10 cellular contexts compared by ENCODE assay signal in genomic region chr12:47777741-47778558, GRCh38. TPM values are rescaled to one million over a fixed set of nuclear protein-coding genes. Genes with fewer than 3 reads are reported as not detected.
A peak's percentile ranks its signal among the peaks of the same experiment; 100 is the strongest.
DNase-seq lines count a peak whose midpoint lies in the region; ATAC-seq and TF ChIP-seq lines count a peak whose summit lies in the region.
"Had no signal": no experiment of that assay in that cellular context is flagged by ENCODE, and none has a peak within 500 bp of the region (broad histone marks: within the 10 kb centered on the region; RNA-seq: fewer than 3 reads in every experiment).

No MANE protein-coding gene starts in this region.

- no peak overlapping the region for H4K8ac ChIP-seq in mesendoderm (ENCODE audit: low read depth, low read length)

- 63% methylated on average over 5 of the region's 9 CpGs for WGBS in mammary epithelial cell (ENCODE audit: low coverage, missing lambda C conversion rate)
- no CpG with 5 or more reads among the region's 9 CpGs for WGBS in mesendoderm (ENCODE audit: extremely low coverage, insufficient coverage, low lambda C conversion rate)

- CTCF ChIA-PET in mammary epithelial cell (lab: Charles Lee; ENCODE audit: low non-redundant PET) = interaction anchor here (0.7 to 1.2 kb wide), 3 partner anchors 9 to 59 kb away, joined by 4 to 5 read pairs (median 5); no protein-coding TSS in a partner anchor

- H3K36me3 ChIP-seq in breast epithelium (no peaks in the 10 kb centered on the region), mammary epithelial cell (ENCODE audit: insufficient read depth, low read length) (no peaks in the 10 kb centered on the region), mesendoderm (ENCODE audit: control insufficient read depth, insufficient read depth, low read length) (peaks cover 2% of the 10 kb centered on the region)

- H3K23ac ChIP-seq in mesendoderm (ENCODE audit: low read length) = no peak overlapping the region

- H2AFZ ChIP-seq in mammary epithelial cell (ENCODE audit: low read depth, low read length) = no peak overlapping the region

- in situ Hi-C loops in mammary epithelial cell (cut with MboI; ENCODE audit: low sequenced_read_pairs in 2 of 2) = loop anchor here (5.0 kb wide), 2 partner anchors 36 to 59 kb away; no protein-coding TSS in a partner anchor

- no peak overlapping the region for H2AK5ac ChIP-seq in mesendoderm (ENCODE audit: low read length)

- H3K27ac ChIP-seq in breast epithelium (peak overlapping the region; percentile 81 to 96), mammary epithelial cell (ENCODE audit: insufficient read depth, low read depth, low read length) (no peak overlapping the region), mesendoderm (ENCODE audit: low read depth, low read length) (no peak overlapping the region)

- H3K4me1 Mint-ChIP-seq in activated T-helper 1 cell treated with anti-CD3 and anti-CD28 coated beads, Interleukin-12 subunit alpha, Interleukin-12 subunit beta, Interleukin-2, Interleukin-4 antibody, amounts not matched to agents 30 ng/mL and 10 ng/mL and 1 ng/mL, durations not matched to agents 14 hours and 24 hours and 36 hours (ENCODE audit: low read depth) = peaks cover 59% of the 10 kb centered on the region
- H3K4me1 Mint-ChIP-seq in type B pancreatic cell (ENCODE audit: unreplicated experiment) = peaks cover 12% of the 10 kb centered on the region
- peaks cover 30% of the 10 kb centered on the region for H3K4me1 Mint-ChIP-seq in activated T-cell treated with anti-CD3 and anti-CD28 coated beads, Interleukin-2, amount 50 U/mL, for 4 hours (ENCODE audit: low read depth)

- H3K9me3 ChIP-seq in breast epithelium = no peaks in the 10 kb centered on the region
- no peaks in the 10 kb centered on the region for H3K9me3 ChIP-seq in mammary epithelial cell (replicated peaks; ENCODE audit: insufficient read depth, low read length)

- H3K4me1 ChIP-seq in breast epithelium (peaks cover 22 to 45% of the 10 kb centered on the region in 2 donors), mammary epithelial cell (ENCODE audit: insufficient read depth, low read length) (peaks cover 58% of the 10 kb centered on the region), mesendoderm (ENCODE audit: control insufficient read depth, low read depth, low read length) (no peaks in the 10 kb centered on the region)

- TF ChIP-seq CTCF in breast epithelium (IDR thresholded peaks at IDR 0.05) = peak in 1 of 3 donors; percentile 6
- no peak for TF ChIP-seq CTCF in mammary epithelial cell (conservative IDR thresholded peaks at IDR 0.05 in 1 of 2, IDR thresholded peaks at IDR 0.05 in 1 of 2; ENCODE audit: extremely low read depth in 1 of 2, insufficient read depth in 1 of 2, low read depth in 1 of 2, low read length in 2 of 2)
- no peak for TF ChIP-seq CTCF in type B pancreatic cell (conservative IDR thresholded peaks at IDR 0.05)

- peak overlapping the region; percentile 45 for H3K27ac Mint-ChIP-seq in activated T-helper 1 cell treated with anti-CD3 and anti-CD28 coated beads, Interleukin-12 subunit alpha, Interleukin-12 subunit beta, Interleukin-2, Interleukin-4 antibody, amounts not matched to agents 30 ng/mL and 10 ng/mL and 1 ng/mL, durations not matched to agents 14 hours and 24 hours and 36 hours
- H3K27ac Mint-ChIP-seq in type B pancreatic cell = no peak overlapping the region

- TF ChIP-seq POLR2A in breast epithelium (IDR thresholded peaks at IDR 0.05) = no peak

- no peak overlapping the region for H3K4me3 ChIP-seq in breast epithelium
- no peak overlapping the region for H3K4me3 ChIP-seq in mammary epithelial cell (replicated peaks in 1 of 3; ENCODE audit: insufficient read depth in 1 of 3, low read depth in 2 of 3, low read length in 3 of 3)
- H3K4me3 ChIP-seq in mesendoderm (ENCODE audit: low read length) = no peak overlapping the region

- intact Hi-C loops in breast epithelium (cut with DNase I; ENCODE audit: low total_unique reads) (loop anchor here (10.0 kb wide), 1 partner anchor 53 kb away; the partner anchor contains the start of gene ENDOU), mammary epithelial cell (cut with micrococcal nuclease) (loop anchor here (2.0 to 10.0 kb wide), 3 partner anchors 19 to 387 kb away; partner anchors contain the start of gene RAPGEF3)
- intact Hi-C loops in activated T-helper 1 cell treated with anti-CD3 and anti-CD28 coated beads, Interleukin-12 subunit alpha, Interleukin-12 subunit beta, Interleukin-2, Interleukin-4 antibody, amounts not matched to agents 30 ng/mL and 10 ng/mL and 1 ng/mL, durations not matched to agents 14 hours and 24 hours and 36 hours (cut with micrococcal nuclease) = loop anchor here (2.0 kb wide), 1 partner anchor 29 kb away; no protein-coding TSS in a partner anchor

- H3K9me3 Mint-ChIP-seq in activated T-helper 1 cell treated with anti-CD3 and anti-CD28 coated beads, Interleukin-12 subunit alpha, Interleukin-12 subunit beta, Interleukin-2, Interleukin-4 antibody, amounts not matched to agents 30 ng/mL and 10 ng/mL and 1 ng/mL, durations not matched to agents 14 hours and 24 hours and 36 hours = no peaks in the 10 kb centered on the region
- no peaks in the 10 kb centered on the region for H3K9me3 Mint-ChIP-seq in type B pancreatic cell
- no peaks in the 10 kb centered on the region for H3K9me3 Mint-ChIP-seq in activated T-cell treated with anti-CD3 and anti-CD28 coated beads, Interleukin-2, amount 50 U/mL, for 4 hours
- H3K9me3 Mint-ChIP-seq: naive B cell had no signal

- no peak for ATAC-seq in GM18511 (IDR thresholded peaks at IDR 0.05; ENCODE audit: unreplicated experiment)
- no peak for ATAC-seq in activated T-cell treated with anti-CD3 and anti-CD28 coated beads, Interleukin-2, amount 50 U/mL, for 4 hours

- no peak overlapping the region for H3K4ac ChIP-seq in mesendoderm (ENCODE audit: low read depth, low read length)

- H3K36me3 Mint-ChIP-seq in activated T-helper 1 cell treated with anti-CD3 and anti-CD28 coated beads, Interleukin-12 subunit alpha, Interleukin-12 subunit beta, Interleukin-2, Interleukin-4 antibody, amounts not matched to agents 30 ng/mL and 10 ng/mL and 1 ng/mL, durations not matched to agents 14 hours and 24 hours and 36 hours (ENCODE audit: low read depth) = peaks cover 13% of the 10 kb centered on the region
- H3K36me3 Mint-ChIP-seq in type B pancreatic cell = no peaks in the 10 kb centered on the region
- peaks cover 2% of the 10 kb centered on the region for H3K36me3 Mint-ChIP-seq in activated T-cell treated with anti-CD3 and anti-CD28 coated beads, Interleukin-2, amount 50 U/mL, for 4 hours (ENCODE audit: insufficient read depth)
- H3K36me3 Mint-ChIP-seq: naive B cell had no signal

- no peak overlapping the region for H4K5ac ChIP-seq in mesendoderm (ENCODE audit: low read length)

- no peaks in the 10 kb centered on the region for H4K20me1 ChIP-seq in mammary epithelial cell (ENCODE audit: insufficient read depth, low read length)

- no peak overlapping the region for H2BK5ac ChIP-seq in mesendoderm (ENCODE audit: low read length)

- H3K79me1 ChIP-seq in mesendoderm (ENCODE audit: low read length) = no peaks in the 10 kb centered on the region

- no peaks in the 10 kb centered on the region for H3K27me3 Mint-ChIP-seq in activated T-helper 1 cell treated with anti-CD3 and anti-CD28 coated beads, Interleukin-12 subunit alpha, Interleukin-12 subunit beta, Interleukin-2, Interleukin-4 antibody, amounts not matched to agents 30 ng/mL and 10 ng/mL and 1 ng/mL, durations not matched to agents 14 hours and 24 hours and 36 hours (ENCODE audit: insufficient read depth)
- peaks cover 7% of the 10 kb centered on the region for H3K27me3 Mint-ChIP-seq in type B pancreatic cell
- H3K27me3 Mint-ChIP-seq in activated T-cell treated with anti-CD3 and anti-CD28 coated beads, Interleukin-2, amount 50 U/mL, for 4 hours (ENCODE audit: low read depth) = no peaks in the 10 kb centered on the region
- H3K27me3 Mint-ChIP-seq: naive B cell had no signal

- H3K79me2 ChIP-seq in mammary epithelial cell (ENCODE audit: insufficient read depth, low read length) (peaks cover 9% of the 10 kb centered on the region), mesendoderm (ENCODE audit: control insufficient read depth, insufficient read depth, low read length) (no peaks in the 10 kb centered on the region)

- DNase-seq in breast epithelium (ENCODE audit: low spot score in 2 of 2) (peak in 1 of 2 donors; percentile 64), mammary epithelial cell (no peak), mesendoderm (peak; percentile 55), type B pancreatic cell (ENCODE audit: extremely low spot score, unreplicated experiment) (no peak), hepatic stellate cell (ENCODE audit: low spot score) (no peak)
- no peak for DNase-seq in activated T-helper 1 cell treated with anti-CD3 and anti-CD28 coated beads, Interleukin-12 subunit alpha, Interleukin-12 subunit beta, Interleukin-2, Interleukin-4 antibody, amounts not matched to agents 30 ng/mL and 10 ng/mL and 1 ng/mL, durations not matched to agents 14 hours and 24 hours and 36 hours (ENCODE audit: low spot score)
- no peak for DNase-seq in activated T-cell treated with anti-CD3 and anti-CD28 coated beads, Interleukin-2, amount 50 U/mL, for 4 hours
- DNase-seq: naive B cell, NCI-H510A treated with DMSO at 0.1 percent for 48 hours had no signal

- dilution Hi-C loops in mammary epithelial cell (cut with HindIII; ENCODE audit: low sequenced_read_pairs) = loop anchor here (5.0 kb wide), 1 partner anchor 56 kb away; no protein-coding TSS in a partner anchor

- H3K9ac ChIP-seq in mammary epithelial cell (ENCODE audit: insufficient read depth, low read length) (no peak overlapping the region), mesendoderm (ENCODE audit: low read length) (no peak overlapping the region)

- H3K27me3 ChIP-seq in breast epithelium (no peaks in the 10 kb centered on the region), mammary epithelial cell (ENCODE audit: insufficient read depth, low read length) (no peaks in the 10 kb centered on the region), mesendoderm (ENCODE audit: insufficient read depth, low read length, poor library complexity) (no peaks in the 10 kb centered on the region)

- H3K18ac ChIP-seq in mesendoderm (ENCODE audit: low read length) = no peak overlapping the region

- BruUV-seq in mammary epithelial cell (replicated peaks; lab: Mats Ljungman, UMichigan) = no TSS peak

- no peak overlapping the region for H2BK120ac ChIP-seq in mesendoderm (ENCODE audit: low read depth, low read length)

- peak overlapping the region; percentile 27 for H3K4me3 Mint-ChIP-seq in activated T-helper 1 cell treated with anti-CD3 and anti-CD28 coated beads, Interleukin-12 subunit alpha, Interleukin-12 subunit beta, Interleukin-2, Interleukin-4 antibody, amounts not matched to agents 30 ng/mL and 10 ng/mL and 1 ng/mL, durations not matched to agents 14 hours and 24 hours and 36 hours
- peak overlapping the region; percentile 3 for H3K4me3 Mint-ChIP-seq in type B pancreatic cell
- no peak overlapping the region for H3K4me3 Mint-ChIP-seq in activated T-cell treated with anti-CD3 and anti-CD28 coated beads, Interleukin-2, amount 50 U/mL, for 4 hours

- H3K56ac ChIP-seq in mesendoderm (ENCODE audit: low read length) = no peak overlapping the region

- H3K4me2 ChIP-seq in mammary epithelial cell (ENCODE audit: insufficient read depth, low read depth, low read length) (no peak overlapping the region), mesendoderm (ENCODE audit: low read length) (no peak overlapping the region)

- no peak overlapping the region for H2BK15ac ChIP-seq in mesendoderm (replicated peaks; ENCODE audit: low read depth)

RNA-seq across cellular contexts. Expression of gene SLC48A1, which starts 4.9 kb away (rescaled TPM):
- 10 to 100 TPM; 27.5 to 51.5 (median 30.6) TPM for total RNA-seq in breast epithelium
- 10 to 100 TPM; 22.0 to 29.3 TPM for total RNA-seq in mammary epithelial cell
- 11.8 TPM for polyA plus RNA-seq in mammary epithelial cell
- polyA minus RNA-seq in mammary epithelial cell = 22.0 TPM
- 12.7 TPM in 2 replicates for total RNA-seq in activated T-helper 1 cell treated with anti-CD3 and anti-CD28 coated beads, Interleukin-12 subunit alpha, Interleukin-12 subunit beta, Interleukin-2, Interleukin-4 antibody, amounts not matched to agents 30 ng/mL and 10 ng/mL and 1 ng/mL, durations not matched to agents 14 hours and 24 hours and 36 hours
- 9.6 TPM for polyA plus RNA-seq in mesendoderm (2013, experiment 1 of 2)
- polyA plus RNA-seq in mesendoderm (2013, experiment 2 of 2) = 9.2 TPM
- total RNA-seq in type B pancreatic cell (ENCODE audit: low replicate concordance) = 19.7 and 37.4 TPM in 2 replicates
- total RNA-seq in activated T-cell treated with anti-CD3 and anti-CD28 coated beads, Interleukin-2, amount 50 U/mL, for 4 hours = 1 to 10 TPM; 4.0 to 5.2 (median 5.0) TPM

RNA-seq across cellular contexts. Expression of gene RAPGEF3, which starts 19.3 kb away (rescaled TPM):
- 10 to 100 TPM; 40.6 to 87.8 (median 60.3) TPM for total RNA-seq in breast epithelium
- total RNA-seq in mammary epithelial cell = 10 to 100 TPM in 1 of 2 donors, 1 to 10 TPM in 1; 9.7 to 41.0 TPM
- polyA plus RNA-seq in mammary epithelial cell = 6.2 TPM
- 10.0 TPM for polyA minus RNA-seq in mammary epithelial cell
- total RNA-seq in activated T-helper 1 cell treated with anti-CD3 and anti-CD28 coated beads, Interleukin-12 subunit alpha, Interleukin-12 subunit beta, Interleukin-2, Interleukin-4 antibody, amounts not matched to agents 30 ng/mL and 10 ng/mL and 1 ng/mL, durations not matched to agents 14 hours and 24 hours and 36 hours = 4.7 and 6.5 TPM in 2 replicates
- 7.8 TPM for polyA plus RNA-seq in mesendoderm (2013, experiment 1 of 2)
- 7.4 TPM for polyA plus RNA-seq in mesendoderm (2013, experiment 2 of 2)
- 3.7 and 4.9 TPM in 2 replicates for total RNA-seq in type B pancreatic cell (ENCODE audit: low replicate concordance)
- 1 to 10 TPM in 1 of 3 donors, under 1 TPM in 2; 0.55 to 1.3 (median 0.66) TPM for total RNA-seq in activated T-cell treated with anti-CD3 and anti-CD28 coated beads, Interleukin-2, amount 50 U/mL, for 4 hours

RNA-seq across cellular contexts. Expression of gene HDAC7, which starts 41.8 kb away (rescaled TPM):
- 10 to 100 TPM; 37.6 to 77.0 (median 44.9) TPM for total RNA-seq in breast epithelium
- 10 to 100 TPM; 17.7 to 72.1 TPM for total RNA-seq in mammary epithelial cell
- polyA plus RNA-seq in mammary epithelial cell = 30.5 TPM
- 96.1 TPM for polyA minus RNA-seq in mammary epithelial cell
- total RNA-seq in activated T-helper 1 cell treated with anti-CD3 and anti-CD28 coated beads, Interleukin-12 subunit alpha, Interleukin-12 subunit beta, Interleukin-2, Interleukin-4 antibody, amounts not matched to agents 30 ng/mL and 10 ng/mL and 1 ng/mL, durations not matched to agents 14 hours and 24 hours and 36 hours = 453 and 466 TPM in 2 replicates
- polyA plus RNA-seq in mesendoderm (2013, experiment 1 of 2) = 50.1 TPM
- polyA plus RNA-seq in mesendoderm (2013, experiment 2 of 2) = 51.3 TPM
- total RNA-seq in type B pancreatic cell (ENCODE audit: low replicate concordance) = 71.5 and 76.1 TPM in 2 replicates
- total RNA-seq in activated T-cell treated with anti-CD3 and anti-CD28 coated beads, Interleukin-2, amount 50 U/mL, for 4 hours = 100 to 1,000 TPM; 168 to 199 (median 199) TPM

RNA-seq across cellular contexts. Expression of gene ENDOU, which starts 52.7 kb away (rescaled TPM):
- total RNA-seq in breast epithelium = 1 to 10 TPM in 2 of 3 donors, under 1 TPM in 1; 0.98 to 1.4 (median 1.0) TPM
- not detected for total RNA-seq in mammary epithelial cell
- not detected for polyA plus RNA-seq in mammary epithelial cell
- polyA minus RNA-seq in mammary epithelial cell = not detected
- total RNA-seq in activated T-helper 1 cell treated with anti-CD3 and anti-CD28 coated beads, Interleukin-12 subunit alpha, Interleukin-12 subunit beta, Interleukin-2, Interleukin-4 antibody, amounts not matched to agents 30 ng/mL and 10 ng/mL and 1 ng/mL, durations not matched to agents 14 hours and 24 hours and 36 hours = not detected in 2 replicates
- polyA plus RNA-seq in mesendoderm (2013, experiment 1 of 2) = 0.04 TPM
- polyA plus RNA-seq in mesendoderm (2013, experiment 2 of 2) = 0.03 TPM
- total RNA-seq in type B pancreatic cell (ENCODE audit: low replicate concordance) = 3.7 and 18.9 TPM in 2 replicates
- total RNA-seq in activated T-cell treated with anti-CD3 and anti-CD28 coated beads, Interleukin-2, amount 50 U/mL, for 4 hours = under 1 TPM in 1 of 3 donors, not detected in 2; 0.14 TPM

Comparison
In these comparisons a context has a peak if more than half of its experiments do, and no peak if none do; other contexts are left out.
1. H3K27ac ChIP-seq: peak in breast epithelium (2 of 2); none in mammary epithelial cell (single experiment) and mesendoderm (single experiment).